12 cellular contexts compared by ENCODE assay signal in the genomic region with DNA sequence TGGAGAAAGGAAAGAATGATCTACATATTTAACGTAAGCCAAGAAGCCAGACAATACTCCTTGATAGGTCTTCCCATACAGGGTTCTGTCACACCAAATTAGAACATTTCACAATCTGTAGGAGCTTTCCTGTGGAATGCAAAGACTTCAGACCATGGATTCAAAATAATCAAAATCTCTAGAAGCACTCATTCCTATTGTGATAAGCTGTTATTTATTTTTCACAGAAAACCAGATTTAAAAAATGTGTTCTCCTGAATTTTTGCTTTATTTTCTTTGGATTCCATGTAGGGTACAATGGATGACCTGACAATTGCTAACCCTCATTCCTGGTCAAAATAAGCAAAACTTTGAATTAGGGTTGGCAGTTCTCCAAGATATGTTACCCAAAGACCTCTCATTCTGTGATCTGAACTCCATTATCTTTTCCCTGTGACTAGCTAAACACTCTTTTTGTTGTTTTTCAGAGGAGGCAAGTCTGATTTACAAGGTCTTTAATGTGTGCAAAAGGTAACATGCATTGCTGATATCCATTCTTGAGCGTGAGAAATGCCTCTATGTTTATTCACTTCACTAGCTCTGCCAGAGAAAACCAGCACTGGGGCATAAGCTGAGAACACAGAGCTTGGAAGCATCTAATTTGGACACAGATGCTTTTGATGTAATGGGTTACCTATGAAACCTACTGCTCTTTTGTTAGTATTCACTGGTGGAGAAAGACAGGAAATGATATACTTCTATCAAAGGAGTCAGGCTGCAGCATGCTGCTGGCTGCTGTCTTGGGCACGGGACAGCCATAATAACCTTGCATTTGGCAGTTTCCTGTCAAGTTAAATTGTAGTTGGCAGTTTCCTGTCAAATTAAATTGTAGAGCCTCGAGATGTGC. TPM values are rescaled to one million over a fixed set of nuclear protein-coding genes. Genes with fewer than 3 reads are reported as not detected.
DNase-seq lines count a peak whose midpoint lies in the region; ATAC-seq, FAIRE-seq and TF ChIP-seq lines count a peak whose summit lies in the region.
"Had no signal": no experiment of that assay in that cellular context is flagged by ENCODE, and none has a peak within 500 bp of the region (broad histone marks: within the 10 kb centered on the region; RNA-seq: fewer than 3 reads in every experiment).

No MANE protein-coding gene starts in this region.

- no peak for TF ChIP-seq EP300 in A549 (IDR thresholded peaks at IDR 0.05)

- H3K36me3 ChIP-seq in HEK293 (ENCODE audit: control insufficient read depth in 2 of 2, insufficient read depth in 1 of 2, low read length in 2 of 2): no peaks in the 10 kb centered on the region
- no peaks in the 10 kb centered on the region for H3K36me3 ChIP-seq in SJCRH30
- H3K36me3 ChIP-seq: BLaER1 treated with 17β-estradiol and CSF1 and Interleukin-3, amounts not matched to agents 10 nM and 100 nM had no signal

- no peak overlapping the region for H3K27ac ChIP-seq in A549
- peak overlapping the region; percentile 10; the same call in 1 of the 2 replicates for H3K27ac ChIP-seq in HEK293 (ENCODE audit: extremely low read depth, low read depth, low read length)
- H3K27ac ChIP-seq in SJCRH30: no peak overlapping the region
- H3K27ac ChIP-seq: BLaER1 treated with 17β-estradiol and CSF1 and Interleukin-3, amounts not matched to agents 10 nM and 100 nM; parathyroid adenoma had no signal

- CTCF ChIA-PET in A549 (lab: Yijun Ruan, JAX): interaction anchor here (0.7 kb wide), 1 partner anchor 384 kb away, joined by 3 read pairs; no protein-coding TSS in a partner anchor
- CTCF ChIA-PET in HEK293 (lab: Yijun Ruan, JAX): interaction anchor here (0.9 to 2.0 kb wide), 3 partner anchors 48 to 1008 kb away, joined by 3 to 6 read pairs (median 6); no protein-coding TSS in a partner anchor

- H3K9me3 ChIP-seq in A549 (no peaks in the 10 kb centered on the region), HEK293 (ENCODE audit: control insufficient read depth, insufficient read depth, low read depth, low read length) (no peaks in the 10 kb centered on the region), SJCRH30 (replicated peaks) (no peaks in the 10 kb centered on the region)

- ATAC-seq in A549: no peak
- ATAC-seq: GM12878 had no signal

- POLR2A ChIA-PET in A549 (lab: Yijun Ruan, JAX): no interaction called here
- POLR2A ChIA-PET in HEK293 (lab: Yijun Ruan, JAX): interaction anchor here (1.2 to 1.9 kb wide), 2 partner anchors 9 to 1009 kb away, joined by 3 to 9 read pairs; partner anchors contain the start of gene PLK2

- DNase-seq in A549 (ENCODE audit: low read depth in 1 of 2, low spot score in 1 of 2): no peak
- DNase-seq in amniotic epithelial cell (ENCODE audit: low read depth): peak; percentile 98
- DNase-seq in iris pigment epithelial cell (ENCODE audit: low read depth): peak; percentile 89
- DNase-seq in SHP77 (lab: John Stamatoyannopoulos, UW): no peak
- DNase-seq in NCI-H146 (lab: John Stamatoyannopoulos, UW): no peak
- no peak for DNase-seq in medulla oblongata (ENCODE audit: extremely low spot score)
- no peak for DNase-seq in SJCRH30
- DNase-seq: NCI-H524 had no signal

- no peak for TF ChIP-seq RAD21 in A549 (conservative IDR thresholded peaks at IDR 0.05 in 1 of 2, IDR thresholded peaks at IDR 0.05 in 1 of 2)

- no peaks in the 10 kb centered on the region for H3K27me3 ChIP-seq in SJCRH30
- H3K27me3 ChIP-seq: BLaER1 treated with 17β-estradiol and CSF1 and Interleukin-3, amounts not matched to agents 10 nM and 100 nM had no signal

- no peak for TF ChIP-seq POLR2A in A549 (IDR thresholded peaks at IDR 0.05; ENCODE audit: low read length)

- 51% methylated on average over 4 of the region's 4 CpGs for WGBS in A549 (ENCODE audit: missing lambda C conversion rate)

- no peak overlapping the region for H3K4me2 ChIP-seq in A549

- H3K4me3 ChIP-seq in A549 (no peak overlapping the region), HEK293 (ENCODE audit: low read depth, low read length) (no peak overlapping the region), SJCRH30 (no peak overlapping the region)
- H3K4me3 ChIP-seq: BLaER1 treated with 17β-estradiol and CSF1 and Interleukin-3, amounts not matched to agents 10 nM and 100 nM; GM12878 had no signal

- H3K4me1 ChIP-seq in A549 (no peaks in the 10 kb centered on the region), HEK293 (ENCODE audit: control insufficient read depth, insufficient read depth, low read length) (peaks cover 20% of the 10 kb centered on the region; the same call in 1 of the 2 replicates), SJCRH30 (peaks cover 1% of the 10 kb centered on the region; the same call in 1 of the 2 replicates)
- H3K4me1 ChIP-seq: parathyroid adenoma had no signal

- peak; percentile 13 for FAIRE-seq in A549 (lab: Jason Lieb, UNC)
- FAIRE-seq: GM12878 had no signal

- no peak for TF ChIP-seq CTCF in A549 (IDR thresholded peaks at IDR 0.05)
- no peak for TF ChIP-seq CTCF in HEK293 (tag by site-specific recombination; IDR thresholded peaks at IDR 0.05)

TF ChIP-seq in A549, 52 proteins besides CTCF, POLR2A, EP300 and RAD21 (continues in another document):
- TF ChIP-seq CBX8 (IDR thresholded peaks at IDR 0.05) (no peak), RNF2 (IDR thresholded peaks at IDR 0.05; ENCODE audit: borderline replicate concordance, low read depth) (no peak), CBX2 (IDR thresholded peaks at IDR 0.05; ENCODE audit: borderline replicate concordance, low read depth) (no peak), HMGXB4 (CRISPR knock-in tag; IDR thresholded peaks at IDR 0.05; ENCODE audit: borderline replicate concordance) (no peak), TP53 (CRISPR knock-in tag; IDR thresholded peaks at IDR 0.05) (no peak), SREBF2 (IDR thresholded peaks at IDR 0.05) (no peak), ZNF302 (CRISPR knock-in tag; IDR thresholded peaks at IDR 0.05) (no peak), RARB (CRISPR knock-in tag; IDR thresholded peaks at IDR 0.05) (no peak), GATA3 (IDR thresholded peaks at IDR 0.05; ENCODE audit: borderline replicate concordance) (no peak)

TF ChIP-seq in HEK293, 187 proteins besides CTCF, POLR2A, EP300 and RAD21:
- TF ChIP-seq, protein P1, sequence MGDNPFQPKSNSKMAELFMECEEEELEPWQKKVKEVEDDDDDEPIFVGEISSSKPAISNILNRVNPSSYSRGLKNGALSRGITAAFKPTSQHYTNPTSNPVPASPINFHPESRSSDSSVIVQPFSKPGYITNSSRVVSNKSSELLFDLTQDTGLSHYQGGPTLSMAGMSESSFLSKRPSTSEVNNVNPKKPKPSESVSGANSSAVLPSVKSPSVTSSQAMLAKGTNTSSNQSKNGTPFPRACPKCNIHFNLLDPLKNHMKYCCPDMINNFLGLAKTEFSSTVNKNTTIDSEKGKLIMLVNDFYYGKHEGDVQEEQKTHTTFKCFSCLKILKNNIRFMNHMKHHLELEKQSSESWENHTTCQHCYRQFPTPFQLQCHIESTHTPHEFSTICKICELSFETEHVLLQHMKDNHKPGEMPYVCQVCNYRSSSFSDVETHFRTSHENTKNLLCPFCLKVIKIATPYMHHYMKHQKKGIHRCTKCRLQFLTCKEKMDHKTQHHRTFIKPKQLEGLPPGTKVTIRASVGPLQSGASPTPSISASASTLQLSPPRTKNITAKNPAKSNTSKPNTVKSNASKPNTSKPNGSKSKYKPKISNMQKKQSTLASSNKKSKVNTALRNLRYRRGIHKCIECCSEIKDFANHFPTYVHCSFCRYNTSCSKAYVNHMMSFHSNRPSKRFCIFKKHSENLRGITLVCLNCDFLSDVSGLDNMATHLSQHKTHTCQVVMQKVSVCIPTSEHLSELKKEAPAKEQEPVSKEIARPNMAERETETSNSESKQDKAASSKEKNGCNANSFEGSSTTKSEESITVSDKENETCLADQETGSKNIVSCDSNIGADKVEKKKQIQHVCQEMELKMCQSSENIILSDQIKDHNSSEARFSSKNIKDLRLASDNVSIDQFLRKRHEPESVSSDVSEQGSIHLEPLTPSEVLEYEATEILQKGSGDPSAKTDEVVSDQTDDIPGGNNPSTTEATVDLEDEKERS (tag by site-specific recombination; IDR thresholded peaks at IDR 0.05): no peak
- TF ChIP-seq FEZF1 (tag by site-specific recombination; IDR thresholded peaks at IDR 0.05): peak; percentile 88
- TF ChIP-seq KLF17 (tag by site-specific recombination; IDR thresholded peaks at IDR 0.05): no peak

RNA-seq across cellular contexts. Expression of gene ACTBL2, which starts 31.4 kb away (rescaled TPM):
- polyA plus RNA-seq in A549 (2011; rRNA removed): 0.06 TPM in 1 of 2 replicates, not detected in the other
- polyA plus RNA-seq in A549 (2012; cell fraction: cytosol; rRNA removed): 0.03 and 0.04 TPM in 2 replicates
- 0.02 and 0.06 TPM in 2 replicates for polyA plus RNA-seq in A549 (2012; cell fraction: nucleus; rRNA removed)
- polyA plus RNA-seq in A549 (2017; fragmentation: RNase III; extraction: RNeasy Plus Mini Kit Qiagen cat#74134 plus additional on column Dnase treatment): 0.06 to 0.11 TPM (median 0.09 TPM) in 3 replicates
- 0.44 TPM in 1 of 2 replicates, not detected in the other for polyA minus RNA-seq in A549 (2011; rRNA and poly(A)+ RNA removed)
- total RNA-seq in SJCRH30 (2014; rRNA removed; shearing (Covaris generic)): 0.05 TPM in 1 of 2 replicates, not detected in the other

Comparison
In these comparisons a context has a peak if more than half of its experiments do, and no peak if none do; other contexts are left out.
1. DNase-seq: peak in amniotic epithelial cell (single experiment) and iris pigment epithelial cell (single experiment); none in A549 (0 of 2), SHP77 (0 of 2), NCI-H146 (single experiment), medulla oblongata (single experiment) and SJCRH30 (0 of 2).